15 cellular contexts compared by ENCODE assay signal in the genomic region with DNA sequence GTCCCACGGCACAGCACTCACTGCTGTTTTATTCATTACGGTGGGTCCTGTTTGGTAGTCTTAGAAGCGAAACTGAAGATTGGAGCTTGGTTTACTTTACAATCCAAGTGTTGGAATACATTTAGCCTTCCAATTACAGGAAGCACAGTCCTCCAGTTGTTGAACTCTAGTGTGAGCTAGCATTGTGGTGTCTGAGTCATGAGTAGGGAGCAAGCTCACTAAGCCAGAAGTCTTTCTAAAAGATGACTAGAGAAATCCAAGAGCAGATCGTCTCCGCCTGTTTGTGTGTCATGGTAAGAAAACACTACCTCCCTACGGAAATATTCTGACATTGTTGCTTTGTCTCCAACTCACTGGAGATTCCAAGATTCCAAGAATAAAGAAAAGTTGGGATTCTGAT. TPM values are rescaled to one million over a fixed set of nuclear protein-coding genes. Genes with fewer than 3 reads are reported as not detected.
DNase-seq lines count a peak whose midpoint lies in the region; ATAC-seq, FAIRE-seq and TF ChIP-seq lines count a peak whose summit lies in the region.
"Had no signal": no experiment of that assay in that cellular context is flagged by ENCODE, and none has a peak within 500 bp of the region (broad histone marks: within the 10 kb centered on the region; RNA-seq: fewer than 3 reads in every experiment).

No MANE protein-coding gene starts in this region.

- H2AK5ac ChIP-seq in IMR-90 (ENCODE audit: low read depth, low read length) = no peak overlapping the region

- no peaks in the 10 kb centered on the region for H3K27me3 Mint-ChIP-seq in WTC11 (ENCODE audit: low read depth)

- no peaks in the 10 kb centered on the region for H3K9me3 ChIP-seq in IMR-90 (ENCODE audit: control insufficient read depth, insufficient read depth, low read length)
- H3K9me3 ChIP-seq: lower lobe of right lung had no signal

- no peak overlapping the region for H4K91ac ChIP-seq in IMR-90 (ENCODE audit: insufficient read depth, low read depth, low read length)

- no peak overlapping the region for H2BK15ac ChIP-seq in IMR-90 (ENCODE audit: low read depth, low read length)

- no TSS peak for BruUV-seq in IMR-90 (replicated peaks; lab: Mats Ljungman, UMichigan)

- peak; percentile 88 for DNase-seq in A172 (ENCODE audit: low spot score)
- peak; percentile 61 for DNase-seq in IMR-90
- peak; percentile 77 for DNase-seq in bronchial epithelial cell (ENCODE audit: low read depth)
- peak; percentile 91 for DNase-seq in kidney epithelial cell (ENCODE audit: low read depth)
- no peak for DNase-seq in substantia nigra (lab: John Stamatoyannopoulos, UW)
- no peak for DNase-seq in WTC11 (ENCODE audit: low spot score)
- no peak for DNase-seq in NCI-H2227 treated with DMSO at 0.1 percent for 48 hours (lab: John Stamatoyannopoulos, UW)
- DNase-seq: activated CD4-positive, alpha-beta memory T cell treated with anti-CD3 and anti-CD28 coated beads for 36 hours; AML-193; lower lobe of right lung; NCI-H446; stimulated activated CD8-positive, alpha-beta memory T cell treated with anti-CD3 and anti-CD28 coated beads, Interleukin-4, amount 100 ng/mL, for 48 hours had no signal

- no peak overlapping the region for H3K14ac ChIP-seq in IMR-90 (replicated peaks; ENCODE audit: low read depth, low read length)

- no peak for TF ChIP-seq POLR2A in IMR-90 (IDR thresholded peaks at IDR 0.05; ENCODE audit: low read depth, low read length)

- H3K36me3 Mint-ChIP-seq in WTC11 = no peaks in the 10 kb centered on the region
- H3K36me3 Mint-ChIP-seq: activated CD4-positive, alpha-beta memory T cell treated with anti-CD3 and anti-CD28 coated beads for 36 hours; activated naive CD4-positive, alpha-beta T cell treated with anti-CD3 and anti-CD28 coated beads, Interleukin-2, amount 50 U/mL, for 72 hours had no signal

- H2BK20ac ChIP-seq in IMR-90 (ENCODE audit: low read depth, low read length) = no peak overlapping the region

- H3K27me3 ChIP-seq in IMR-90 (ENCODE audit: control insufficient read depth, insufficient read depth, low read length) (no peaks in the 10 kb centered on the region; the same call in 1 of the 2 replicates), bronchial epithelial cell (ENCODE audit: control insufficient read depth, insufficient read depth, low read length) (no peaks in the 10 kb centered on the region), kidney epithelial cell (ENCODE audit: control insufficient read depth, insufficient read depth, low read length) (no peaks in the 10 kb centered on the region)

- TF ChIP-seq CTCF in IMR-90 (conservative IDR thresholded peaks at IDR 0.05; ENCODE audit: low read depth, low read length) = no peak
- no peak for TF ChIP-seq CTCF in bronchial epithelial cell (IDR thresholded peaks at IDR 0.05; ENCODE audit: insufficient read depth, low read length, severe bottlenecking)
- no peak for TF ChIP-seq CTCF in kidney epithelial cell (IDR thresholded peaks at IDR 0.05; ENCODE audit: insufficient read depth, low read length, poor library complexity, severe bottlenecking)
- no peak for TF ChIP-seq CTCF in WTC11 (IDR thresholded peaks at IDR 0.05)

- no peak overlapping the region for H3K9ac ChIP-seq in IMR-90 (ENCODE audit: low read depth, low read length)
- H3K9ac ChIP-seq: KMS-11 had no signal

- no peak overlapping the region for H2AFZ ChIP-seq in IMR-90 (replicated peaks; ENCODE audit: low read length, poor library complexity)

- no peak overlapping the region for H2AK9ac ChIP-seq in IMR-90 (replicated peaks; ENCODE audit: low read depth, low read length, poor library complexity)

- POLR2A ChIA-PET in IMR-90 (lab: Charles Lee; ENCODE audit: unreplicated experiment) = no interaction called here
- POLR2A ChIA-PET in WTC11 (lab: Charles Lee) = interaction anchor here (0.6 to 1.0 kb wide), 2 partner anchors 11 to 218 kb away, joined by 3 to 4 read pairs; no protein-coding TSS in a partner anchor

- H3K36me3 ChIP-seq in IMR-90 (ENCODE audit: control insufficient read depth, insufficient read depth, low read length) (no peaks in the 10 kb centered on the region), bronchial epithelial cell (ENCODE audit: control insufficient read depth, insufficient read depth, low read length) (no peaks in the 10 kb centered on the region), kidney epithelial cell (ENCODE audit: control insufficient read depth, insufficient read depth, low read length) (no peaks in the 10 kb centered on the region)
- H3K36me3 ChIP-seq: lower lobe of right lung had no signal

- H4K20me1 ChIP-seq in IMR-90 (ENCODE audit: insufficient read depth, low read length) = no peaks in the 10 kb centered on the region

- WGBS in IMR-90 (ENCODE audit: extremely low coverage in 2 of 2, insufficient read length in 1 of 2), 2 experiments = no CpG with 5 or more reads among the region's 6 CpGs

- H4K8ac ChIP-seq in IMR-90 (ENCODE audit: low read depth in 2 of 2, low read length in 2 of 2) = no peak overlapping the region

- no peak overlapping the region for H3K18ac ChIP-seq in IMR-90 (ENCODE audit: low read depth, low read length)

- H3K4me1 ChIP-seq in IMR-90 (ENCODE audit: control insufficient read depth, insufficient read depth, low read length) = no peaks in the 10 kb centered on the region
- H3K4me1 ChIP-seq: lower lobe of right lung had no signal

- H3K4me1 Mint-ChIP-seq in WTC11 = peaks cover 29% of the 10 kb centered on the region

- no peak; the same call in 1 of the 2 replicates for ATAC-seq in IMR-90 (ENCODE audit: low read depth)
- no peak for ATAC-seq in WTC11
- no peak for ATAC-seq in HG03045 (IDR thresholded peaks at IDR 0.05; ENCODE audit: unreplicated experiment)
- ATAC-seq: activated naive CD4-positive, alpha-beta T cell treated with anti-CD3 and anti-CD28 coated beads, Interleukin-2, amount 50 U/mL, for 72 hours had no signal

- CTCF ChIA-PET in IMR-90 (lab: Yijun Ruan, JAX) = interaction anchor here (0.9 kb wide), 1 partner anchor 488 kb away, joined by 3 read pairs; no protein-coding TSS in a partner anchor
- CTCF ChIA-PET in WTC11 (lab: Charles Lee) = interaction anchor here (0.6 to 2.1 kb wide), 7 partner anchors 11 to 354 kb away, joined by 3 to 19 read pairs (median 3); no protein-coding TSS in a partner anchor

- no peak overlapping the region for H3K4me3 ChIP-seq in IMR-90 (ENCODE audit: insufficient read depth, low read depth, low read length)
- no peak overlapping the region for H3K4me3 ChIP-seq in bronchial epithelial cell (ENCODE audit: low read depth, low read length)
- no peak overlapping the region for H3K4me3 ChIP-seq in kidney epithelial cell (ENCODE audit: low read depth, low read length)
- H3K4me3 ChIP-seq: lower lobe of right lung had no signal

- no peak overlapping the region for H3K4me3 Mint-ChIP-seq in WTC11
- H3K4me3 Mint-ChIP-seq: activated CD4-positive, alpha-beta memory T cell treated with anti-CD3 and anti-CD28 coated beads for 36 hours had no signal

- H4K5ac ChIP-seq in IMR-90 (ENCODE audit: low read depth, low read length) = no peak overlapping the region

- no peak overlapping the region for H3K4me2 ChIP-seq in IMR-90 (ENCODE audit: low read depth, low read length)
- H3K4me2 ChIP-seq: KMS-11 had no signal

- dilution Hi-C loops in IMR-90 (cut with HindIII; ENCODE audit: low sequenced_read_pairs, unreplicated experiment) = no loop called here

- H3K23ac ChIP-seq in IMR-90 (ENCODE audit: low read depth, low read length) = no peak overlapping the region

- H3K27ac Mint-ChIP-seq in WTC11 = no peak overlapping the region
- H3K27ac Mint-ChIP-seq: activated CD4-positive, alpha-beta memory T cell treated with anti-CD3 and anti-CD28 coated beads for 36 hours; activated naive CD4-positive, alpha-beta T cell treated with anti-CD3 and anti-CD28 coated beads, Interleukin-2, amount 50 U/mL, for 72 hours had no signal

- H3K27ac ChIP-seq in IMR-90 (ENCODE audit: insufficient read depth, low read length) (no peak overlapping the region), substantia nigra (ENCODE audit: low read depth, low read length, poor library complexity, severe bottlenecking) (no peak overlapping the region)
- H3K27ac ChIP-seq: KMS-11, lower lobe of right lung had no signal

- H3K4ac ChIP-seq in IMR-90 (ENCODE audit: low read depth, low read length) = no peak overlapping the region

- intact Hi-C loops in IMR-90 (cut with micrococcal nuclease) = loop anchor here (1.0 to 5.0 kb wide), 2 partner anchors 80 to 488 kb away; no protein-coding TSS in a partner anchor

- no peaks in the 10 kb centered on the region for H3K79me1 ChIP-seq in IMR-90 (ENCODE audit: low read depth in 1 of 2, low read length in 2 of 2)

- H3K9me1 ChIP-seq in IMR-90 (ENCODE audit: insufficient read depth, low read length) = no peaks in the 10 kb centered on the region

- H2BK5ac ChIP-seq in IMR-90 (ENCODE audit: low read depth, low read length, poor library complexity, severe bottlenecking) = no peak overlapping the region

- FAIRE-seq in bronchial epithelial cell (lab: Jason Lieb, UNC) = peak; percentile 23

- no peaks in the 10 kb centered on the region for H3K9me3 Mint-ChIP-seq in WTC11
- H3K9me3 Mint-ChIP-seq: activated CD4-positive, alpha-beta memory T cell treated with anti-CD3 and anti-CD28 coated beads for 36 hours; activated naive CD4-positive, alpha-beta T cell treated with anti-CD3 and anti-CD28 coated beads, Interleukin-2, amount 50 U/mL, for 72 hours had no signal

- no peak for TF ChIP-seq RAD21 in IMR-90 (IDR thresholded peaks at IDR 0.05; ENCODE audit: low read length)

- in situ Hi-C loops in IMR-90 (cut with MboI; ENCODE audit: low sequenced_read_pairs) = loop anchor here (10.0 kb wide), 1 partner anchor 227 kb away; no protein-coding TSS in a partner anchor

- no peak overlapping the region for H2BK120ac ChIP-seq in IMR-90 (ENCODE audit: low read depth, low read length)

- no peak overlapping the region for H3K56ac ChIP-seq in IMR-90 (ENCODE audit: extremely low read depth, insufficient read depth, low read length)

TF ChIP-seq in IMR-90, 13 proteins besides CTCF, POLR2A, EP300 and RAD21:
- TF ChIP-seq RFX5 (IDR thresholded peaks at IDR 0.05; ENCODE audit: low read depth, low read length) (no peak), CHD1 (IDR thresholded peaks at IDR 0.05; ENCODE audit: low read depth, low read length) (no peak), MAFK (IDR thresholded peaks at IDR 0.05; ENCODE audit: low read depth, low read length) (no peak)

TF ChIP-seq in WTC11, 78 proteins besides CTCF, POLR2A, EP300 and RAD21 (continues in another document):
- TF ChIP-seq NR2C2 (CRISPR knock-in tag; IDR thresholded peaks at IDR 0.05) = no peak
- no peak for TF ChIP-seq ELF4 (CRISPR knock-in tag; IDR thresholded peaks at IDR 0.05; ENCODE audit: low read depth)

RNA-seq across cellular contexts. Expression of a gene that starts 10.1 kb away (rescaled TPM):
- total RNA-seq in A172 (2014; rRNA removed; shearing (Covaris generic)) = not detected in 2 replicates
- total RNA-seq in IMR-90 (2012; rRNA removed) = under 0.01 TPM in 1 of 2 replicates, not detected in the other
- not detected in 2 replicates for polyA plus RNA-seq in IMR-90 (2012; rRNA removed)
- polyA plus RNA-seq in IMR-90 (2012; cell fraction: cytosol; rRNA removed) = not detected in 2 replicates
- polyA plus RNA-seq in IMR-90 (2012; cell fraction: nucleus; rRNA removed; ENCODE audit: low replicate concordance) = 0.04 TPM in 1 of 2 replicates, not detected in the other
- 0.51 and 0.53 TPM in 2 replicates for total RNA-seq in bronchial epithelial cell
- total RNA-seq in kidney epithelial cell = 89.5 and 105 TPM in 2 replicates
- total RNA-seq in WTC11 (2021) = 12.9 to 20.5 TPM (median 13.3 TPM) in 3 replicates

Comparison
In these comparisons a context has a peak if more than half of its experiments do, and no peak if none do; other contexts are left out.
1. DNase-seq: peak in A172 (single experiment), IMR-90 (single experiment), bronchial epithelial cell (single experiment) and kidney epithelial cell (single experiment); none in substantia nigra (0 of 49), WTC11 (single experiment) and NCI-H2227 treated with DMSO at 0.1 percent for 48 hours (single experiment).